ENCODE assay signal across 15 cellular contexts in the genomic region with DNA sequence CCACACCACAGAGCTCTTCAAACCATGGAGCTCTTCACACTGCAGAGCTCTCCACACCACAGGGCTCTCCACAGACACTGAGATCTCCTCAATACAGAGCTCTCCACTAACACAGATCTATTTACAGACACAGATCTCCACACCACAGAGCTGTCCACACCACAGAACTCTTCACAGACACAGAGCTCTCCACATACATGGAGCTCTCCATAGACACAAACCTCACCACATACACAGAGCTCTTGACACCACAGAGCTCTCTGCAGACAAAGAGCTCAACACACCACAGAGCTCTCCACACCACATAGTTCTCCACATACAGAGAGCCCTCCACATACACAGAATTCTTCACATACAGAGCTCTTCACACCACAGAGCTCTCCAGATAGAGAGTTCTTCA. TPM values are rescaled to one million over a fixed set of nuclear protein-coding genes. Genes with fewer than 3 reads are reported as not detected.
DNase-seq lines count a peak whose midpoint lies in the region; ATAC-seq and TF ChIP-seq lines count a peak whose summit lies in the region.
"Had no signal": no experiment of that assay in that cellular context is flagged by ENCODE, and none has a peak within 500 bp of the region (broad histone marks: within the 10 kb centered on the region; RNA-seq: fewer than 3 reads in every experiment).

No MANE protein-coding gene starts in this region.

- TF ChIP-seq POLR2A in esophagus muscularis mucosa (IDR thresholded peaks at IDR 0.05; ENCODE audit: low read depth), result no peak

- no peaks in the 10 kb centered on the region for H3K79me2 ChIP-seq in neural progenitor cell (ENCODE audit: low read depth)

- H3K9me3 ChIP-seq in Caco-2, result no peaks in the 10 kb centered on the region
- H3K9me3 ChIP-seq in esophagus muscularis mucosa, result no peaks in the 10 kb centered on the region
- no peaks in the 10 kb centered on the region for H3K9me3 ChIP-seq in neural progenitor cell (ENCODE audit: low read depth)
- no peaks in the 10 kb centered on the region for H3K9me3 ChIP-seq in WERI-Rb-1 (ENCODE audit: severe bottlenecking)
- no peaks in the 10 kb centered on the region for H3K9me3 ChIP-seq in left lung
- H3K9me3 ChIP-seq: BE2C had no signal

- POLR2A ChIA-PET in Caco-2 (lab: Charles Lee), result interaction anchor here (0.9 kb wide), 1 partner anchor 14 kb away, joined by 5 read pairs; no protein-coding TSS in a partner anchor

- no peaks in the 10 kb centered on the region for H4K20me1 ChIP-seq in neural progenitor cell (ENCODE audit: low read depth)

- H3K4me1 Mint-ChIP-seq in Caco-2 (ENCODE audit: low read depth, unreplicated experiment) (peaks cover 57% of the 10 kb centered on the region), neural progenitor cell (peaks cover 25% of the 10 kb centered on the region)

- H3K4me3 ChIP-seq in Caco-2 (ENCODE audit: low read depth, low read length) (no peak overlapping the region), esophagus muscularis mucosa (no peak overlapping the region), neural progenitor cell (no peak overlapping the region), WERI-Rb-1 (ENCODE audit: low read depth, low read length) (no peak overlapping the region), left lung (no peak overlapping the region)

- H3K9me3 Mint-ChIP-seq in Caco-2 (ENCODE audit: unreplicated experiment) (peaks cover 11% of the 10 kb centered on the region), neural progenitor cell (peaks cover 2% of the 10 kb centered on the region)

- no peak overlapping the region for H2AFZ ChIP-seq in neural progenitor cell (replicated peaks)

- TF ChIP-seq CTCF in Caco-2 (IDR thresholded peaks at IDR 0.05; ENCODE audit: insufficient read depth in 1 of 2, low read depth in 1 of 2, low read length in 1 of 2, severe bottlenecking in 1 of 2, unreplicated experiment in 1 of 2), result no peak
- TF ChIP-seq CTCF in esophagus muscularis mucosa (IDR thresholded peaks at IDR 0.05), result no peak
- TF ChIP-seq CTCF in neural progenitor cell (IDR thresholded peaks at IDR 0.05), result no peak
- no peak for TF ChIP-seq CTCF in WERI-Rb-1 (IDR thresholded peaks at IDR 0.05; ENCODE audit: low read depth, low read length)
- no peak for TF ChIP-seq CTCF in left lung (IDR thresholded peaks at IDR 0.05)

- H3K27ac ChIP-seq in esophagus muscularis mucosa (replicated peaks in 1 of 4), result no peak overlapping the region
- no peak overlapping the region for H3K27ac ChIP-seq in neural progenitor cell
- H3K27ac ChIP-seq in WERI-Rb-1, result no peak overlapping the region
- H3K27ac ChIP-seq in left lung, result no peak overlapping the region

- CTCF ChIA-PET in Caco-2 (lab: Charles Lee), result interaction anchor here (0.6 to 4.5 kb wide), 3 partner anchors 14 to 240 kb away, joined by 4 to 32 read pairs (median 24); no protein-coding TSS in a partner anchor

- H3K36me3 Mint-ChIP-seq in Caco-2 (ENCODE audit: insufficient read depth, unreplicated experiment) (peaks cover 29% of the 10 kb centered on the region), neural progenitor cell (no peaks in the 10 kb centered on the region)
- H3K36me3 Mint-ChIP-seq: CD8-positive, alpha-beta T cell had no signal

- peaks cover 12% of the 10 kb centered on the region for H3F3A ChIP-seq in neural progenitor cell (ENCODE audit: low read depth)

- BruUV-seq in Caco-2 (replicated peaks; lab: Mats Ljungman, UMichigan), result no TSS peak

- peaks cover 2% of the 10 kb centered on the region; the same call in 1 of the 2 replicates for H3K36me3 ChIP-seq in Caco-2 (ENCODE audit: control insufficient read depth, insufficient read depth, low read length)
- no peaks in the 10 kb centered on the region for H3K36me3 ChIP-seq in esophagus muscularis mucosa
- H3K36me3 ChIP-seq in neural progenitor cell, result no peaks in the 10 kb centered on the region
- no peaks in the 10 kb centered on the region for H3K36me3 ChIP-seq in WERI-Rb-1
- H3K36me3 ChIP-seq in left lung, result no peaks in the 10 kb centered on the region
- H3K36me3 ChIP-seq: BE2C had no signal

- H3K4me1 ChIP-seq in Caco-2 (peaks cover 73% of the 10 kb centered on the region), esophagus muscularis mucosa (peaks cover 0 to 18% (median 16%) of the 10 kb centered on the region in 4 donors), neural progenitor cell (peaks cover 24% of the 10 kb centered on the region), left lung (peaks cover 3 to 18% of the 10 kb centered on the region in 2 donors)

- ATAC-seq in GM21526 (IDR thresholded peaks at IDR 0.05; ENCODE audit: low FRiP score, unreplicated experiment), result peak; percentile 2
- no peak for ATAC-seq in left lung
- ATAC-seq: CD8-positive, alpha-beta T cell; PC-3 had no signal

- H3K4me2 ChIP-seq in neural progenitor cell, result no peak overlapping the region

- H3K27me3 Mint-ChIP-seq in Caco-2 (ENCODE audit: insufficient read depth, unreplicated experiment) (no peaks in the 10 kb centered on the region), neural progenitor cell (ENCODE audit: insufficient read depth, low read depth) (peaks cover 25% of the 10 kb centered on the region)

- H3K4me3 Mint-ChIP-seq in Caco-2 (ENCODE audit: unreplicated experiment) (peak overlapping the region; percentile 6), neural progenitor cell (no peak overlapping the region)

- H3K27me3 ChIP-seq in Caco-2 (replicated peaks; ENCODE audit: control insufficient read depth, insufficient read depth, low read length) (no peaks in the 10 kb centered on the region), esophagus muscularis mucosa (peaks cover 0 to 35% (median 0%) of the 10 kb centered on the region in 4 donors), neural progenitor cell (peaks cover 21% of the 10 kb centered on the region), WERI-Rb-1 (ENCODE audit: insufficient read depth, low read depth, severe bottlenecking) (no peaks in the 10 kb centered on the region), left lung (peaks cover 0 to 30% of the 10 kb centered on the region in 2 donors)
- H3K27me3 ChIP-seq: BE2C had no signal

- DNase-seq in Caco-2, result no peak
- DNase-seq in esophagus muscularis mucosa (ENCODE audit: extremely low spot score), result peak; percentile 78
- no peak for DNase-seq in neural progenitor cell (ENCODE audit: low spot score)
- no peak for DNase-seq in WERI-Rb-1
- no peak for DNase-seq in NCI-H82 treated with DMSO at 0.1 percent for 48 hours (lab: John Stamatoyannopoulos, UW; ENCODE audit: unreplicated experiment)
- no peak for DNase-seq in left lung
- DNase-seq: BE2C; CD8-positive, alpha-beta T cell; DMS 273 treated with DMSO at 0.1 percent for 48 hours; Karpas-422; NCI-H1436; NCI-H2227 treated with DMSO at 0.1 percent for 48 hours; NCI-H69; PC-3 had no signal

- no peak for TF ChIP-seq EP300 in esophagus muscularis mucosa (IDR thresholded peaks at IDR 0.05)

- H3K27ac Mint-ChIP-seq in Caco-2 (ENCODE audit: unreplicated experiment) (peak overlapping the region; percentile 90), neural progenitor cell (peak overlapping the region; percentile 2)
- H3K27ac Mint-ChIP-seq: CD8-positive, alpha-beta T cell had no signal

- no peak overlapping the region for H3K9ac ChIP-seq in neural progenitor cell

- intact Hi-C loops in Caco-2 (cut with micrococcal nuclease; ENCODE audit: unreplicated experiment), result no loop called here
- intact Hi-C loops in esophagus muscularis mucosa (cut with DNase I), result no loop called here
- intact Hi-C loops in left lung (cut with DNase I), result no loop called here

RNA-seq across cellular contexts. Expression of gene ERMARD, which starts 53.0 kb away (rescaled TPM):
- total RNA-seq in Caco-2 (2022) (17.0 and 25.3 TPM in 2 replicates), esophagus muscularis mucosa (10 to 100 TPM in 3 of 4 donors, 1 to 10 TPM in 1; 9.6 to 13.3 (median 12.4) TPM), neural progenitor cell (ENCODE audit: low replicate concordance) (23.9 and 31.4 TPM in 2 replicates), left lung (10 to 100 TPM; 16.8 to 24.0 TPM)

RNA-seq across cellular contexts. Expression of gene DYNLT2, which starts 53.1 kb away (rescaled TPM):
- total RNA-seq in Caco-2 (2022), result 2.4 and 2.6 TPM in 2 replicates
- 1 to 10 TPM in 3 of 4 donors, under 1 TPM in 1; 0.57 to 3.3 (median 1.5) TPM for total RNA-seq in esophagus muscularis mucosa
- 3.3 and 4.7 TPM in 2 replicates for total RNA-seq in neural progenitor cell (ENCODE audit: low replicate concordance)
- 1 to 10 TPM; 1.4 to 1.7 TPM for total RNA-seq in left lung
